Comparison of ENCODE assay signal across 11 cellular contexts in genomic region chr14:71739273-71739990, GRCh38.
DNase-seq lines count a peak whose midpoint lies in the region; ATAC-seq and TF ChIP-seq lines count a peak whose summit lies in the region.
"Had no signal": no experiment of that assay in that cellular context is flagged by ENCODE, and none has a peak within 500 bp of the region (broad histone marks: within the 10 kb centered on the region; RNA-seq: fewer than 3 reads in every experiment).

No MANE protein-coding gene starts in this region.

- ATAC-seq in heart left ventricle (peak in 1 of 4 donors; percentile 87), RWPE2 (ENCODE audit: low read depth) (peak; percentile 86), foreskin keratinocyte (peak; percentile 98)

- H3K9me3 ChIP-seq in heart left ventricle (no peaks in the 10 kb centered on the region), right atrium auricular region (no peaks in the 10 kb centered on the region), RWPE2 (ENCODE audit: severe bottlenecking) (no peaks in the 10 kb centered on the region), transverse colon (no peaks in the 10 kb centered on the region)
- no peaks in the 10 kb centered on the region for H3K9me3 ChIP-seq in effector memory CD4-positive, alpha-beta T cell (ENCODE audit: control insufficient read depth, low read length)
- H3K9me3 ChIP-seq: esophagus squamous epithelium had no signal

- no peak for TF ChIP-seq EP300 in transverse colon (IDR thresholded peaks at IDR 0.05; ENCODE audit: low read depth)

- no peak for TF ChIP-seq POLR2A in heart left ventricle (IDR thresholded peaks at IDR 0.05)
- TF ChIP-seq POLR2A in transverse colon (IDR thresholded peaks at IDR 0.05): no peak

- H3K27me3 ChIP-seq in heart left ventricle: no peaks in the 10 kb centered on the region
- H3K27me3 ChIP-seq in right atrium auricular region: no peaks in the 10 kb centered on the region
- no peaks in the 10 kb centered on the region for H3K27me3 ChIP-seq in RWPE2 (ENCODE audit: insufficient read depth, poor library complexity, severe bottlenecking)
- no peaks in the 10 kb centered on the region for H3K27me3 ChIP-seq in foreskin keratinocyte
- no peaks in the 10 kb centered on the region for H3K27me3 ChIP-seq in transverse colon
- no peaks in the 10 kb centered on the region for H3K27me3 ChIP-seq in effector memory CD4-positive, alpha-beta T cell (replicated peaks; ENCODE audit: control insufficient read depth, insufficient read depth, low read length, poor library complexity, severe bottlenecking)
- H3K27me3 ChIP-seq: esophagus squamous epithelium had no signal

- no peak overlapping the region for H3K4me3 ChIP-seq in heart left ventricle
- H3K4me3 ChIP-seq in right atrium auricular region: no peak overlapping the region
- no peak overlapping the region for H3K4me3 ChIP-seq in RWPE2 (ENCODE audit: severe bottlenecking)
- H3K4me3 ChIP-seq in transverse colon: no peak overlapping the region
- H3K4me3 ChIP-seq in effector memory CD4-positive, alpha-beta T cell (ENCODE audit: insufficient read depth, low read depth, low read length, poor library complexity, severe bottlenecking): no peak overlapping the region
- H3K4me3 ChIP-seq: esophagus squamous epithelium had no signal

- H3K36me3 ChIP-seq in heart left ventricle: peaks cover 0 to 45% (median 11%) of the 10 kb centered on the region in 9 donors
- peaks cover 9% of the 10 kb centered on the region for H3K36me3 ChIP-seq in right atrium auricular region
- H3K36me3 ChIP-seq in RWPE2 (ENCODE audit: low read depth): peaks cover 46% of the 10 kb centered on the region
- H3K36me3 ChIP-seq in transverse colon: peaks cover 0 to 10% (median 0%) of the 10 kb centered on the region in 4 donors
- peaks cover 25% of the 10 kb centered on the region for H3K36me3 ChIP-seq in effector memory CD4-positive, alpha-beta T cell (ENCODE audit: control insufficient read depth, insufficient read depth, low read length)

- in situ Hi-C loops in transverse colon (cut with MboI; ENCODE audit: low pct_ligation_motif_present in 1 of 4, low pct_unique_long_range_greater_than_20kb in 1 of 4, low sequenced_read_pairs in 3 of 4) (loop anchor here in 2 of 4 donors (25.0 kb wide), 1 partner anchor 427 kb away; the partner anchor contains the start of gene SIPA1L1 (in 2 of the 2)), KBM-7 (cut with MboI; ENCODE audit: low pct_unique_long_range_greater_than_20kb, low sequenced_read_pairs) (no loop called here)

- H3K27ac ChIP-seq in heart left ventricle: peak overlapping the region in 7 of 12 donors; percentile 12 to 58 (median 38)
- H3K27ac ChIP-seq in right atrium auricular region: no peak overlapping the region
- H3K27ac ChIP-seq in RWPE2 (ENCODE audit: poor library complexity, severe bottlenecking): peak overlapping the region; percentile 33
- no peak overlapping the region for H3K27ac ChIP-seq in foreskin keratinocyte
- no peak overlapping the region for H3K27ac ChIP-seq in transverse colon
- H3K27ac ChIP-seq in effector memory CD4-positive, alpha-beta T cell (ENCODE audit: insufficient read depth, low read length, poor library complexity, severe bottlenecking): no peak overlapping the region
- H3K27ac ChIP-seq: esophagus squamous epithelium had no signal

- H3K4me1 ChIP-seq in heart left ventricle: peaks cover 0 to 9% (median 2%) of the 10 kb centered on the region in 12 donors
- no peaks in the 10 kb centered on the region for H3K4me1 ChIP-seq in right atrium auricular region
- H3K4me1 ChIP-seq in RWPE2 (ENCODE audit: insufficient read depth, poor library complexity, severe bottlenecking): peaks cover 11% of the 10 kb centered on the region
- H3K4me1 ChIP-seq in foreskin keratinocyte: peaks cover 3% of the 10 kb centered on the region
- peaks cover 0 to 9% (median 2%) of the 10 kb centered on the region in 4 donors for H3K4me1 ChIP-seq in transverse colon
- no peaks in the 10 kb centered on the region for H3K4me1 ChIP-seq in effector memory CD4-positive, alpha-beta T cell (ENCODE audit: control insufficient read depth, insufficient read depth, low read length, poor library complexity, severe bottlenecking)

- DNase-seq in heart left ventricle: peak in 1 of 5 donors; percentile 24
- DNase-seq in right atrium auricular region (ENCODE audit: low spot score): no peak
- no peak for DNase-seq in RWPE2 (ENCODE audit: low spot score)
- DNase-seq in foreskin keratinocyte: peak; percentile 66 to 85
- peak; percentile 35 for DNase-seq in transverse colon
- no peak for DNase-seq in KBM-7
- no peak for DNase-seq in Kasumi-1 (lab: John Stamatoyannopoulos, UW)
- no peak for DNase-seq in effector memory CD4-positive, alpha-beta T cell
- DNase-seq: activated effector memory CD4-positive, alpha-beta T cell treated with anti-CD3 and anti-CD28 coated beads, Interleukin-2, amount 50 U/mL, for 16 hours; esophagus squamous epithelium; T-helper 9 cell had no signal

- intact Hi-C loops in heart left ventricle (cut with DNase I) (no loop called here), transverse colon (cut with DNase I; ENCODE audit: low total_unique reads) (no loop called here)

- 80 to 91% (median 87%) methylated on average over 5 of the region's 5 CpGs for WGBS in heart left ventricle, 4 donors
- WGBS in transverse colon (ENCODE audit: low coverage in 1 of 2), 2 donors: 67 to 84% methylated on average over 3 to 5 of the region's 5 CpGs

- TF ChIP-seq CTCF in heart left ventricle (IDR thresholded peaks at IDR 0.05): peak in 2 of 12 donors; percentile 2 to 12
- TF ChIP-seq CTCF in right atrium auricular region (IDR thresholded peaks at IDR 0.05): no peak
- peak; percentile 22 for TF ChIP-seq CTCF in RWPE2 (IDR thresholded peaks at IDR 0.05; ENCODE audit: poor library complexity, severe bottlenecking)
- peak; percentile 22 for TF ChIP-seq CTCF in foreskin keratinocyte (conservative IDR thresholded peaks at IDR 0.05)
- TF ChIP-seq CTCF in transverse colon (IDR thresholded peaks at IDR 0.05): no peak

Comparison
In these comparisons a context has a peak if more than half of its experiments do, and no peak if none do; other contexts are left out.
1. H3K27ac ChIP-seq: peak in heart left ventricle (7 of 12) and RWPE2 (single experiment); none in right atrium auricular region (0 of 2), foreskin keratinocyte (single experiment), transverse colon (0 of 4) and effector memory CD4-positive, alpha-beta T cell (single experiment).
2. DNase-seq: peak in foreskin keratinocyte (2 of 2) and transverse colon (single experiment); none in right atrium auricular region (single experiment), RWPE2 (single experiment), KBM-7 (single experiment), Kasumi-1 (0 of 2) and effector memory CD4-positive, alpha-beta T cell (0 of 3).
3. CTCF ChIP-seq: peak in RWPE2 (single experiment) and foreskin keratinocyte (single experiment); none in right atrium auricular region (0 of 2) and transverse colon (0 of 5).